ENCODE assay signal across 19 cellular contexts in the genomic region with DNA sequence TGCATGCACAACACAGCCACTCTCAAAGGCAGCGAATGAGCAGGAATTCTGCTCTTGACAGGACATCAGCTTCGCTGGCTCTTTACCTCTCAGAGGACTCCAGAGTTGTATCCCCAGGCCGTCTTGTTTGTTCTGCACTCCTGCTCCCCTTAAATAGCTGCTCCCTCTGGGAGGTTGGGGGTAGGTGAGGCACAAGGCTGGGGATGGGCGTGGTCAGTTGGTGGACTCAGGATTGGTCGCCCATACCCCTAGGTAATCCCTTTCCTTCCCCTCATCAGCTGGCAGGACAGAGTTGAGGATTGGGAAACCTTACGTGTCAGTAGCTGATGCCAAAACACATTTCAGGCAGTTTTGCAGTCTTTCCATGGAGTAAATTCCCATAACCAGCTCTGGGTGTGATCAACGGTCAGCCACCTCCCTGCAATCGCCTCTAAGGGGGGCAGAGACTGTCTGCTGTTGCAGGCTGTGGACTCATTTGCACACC. TPM values are rescaled to one million over a fixed set of nuclear protein-coding genes. Genes with fewer than 3 reads are reported as not detected.
A peak's percentile ranks its signal among the peaks of the same experiment; 100 is the strongest.
DNase-seq lines count a peak whose midpoint lies in the region; ATAC-seq and TF ChIP-seq lines count a peak whose summit lies in the region.
"Had no signal": no experiment of that assay in that cellular context is flagged by ENCODE, and none has a peak within 500 bp of the region (broad histone marks: within the 10 kb centered on the region; RNA-seq: fewer than 3 reads in every experiment).

A gene with protein sequence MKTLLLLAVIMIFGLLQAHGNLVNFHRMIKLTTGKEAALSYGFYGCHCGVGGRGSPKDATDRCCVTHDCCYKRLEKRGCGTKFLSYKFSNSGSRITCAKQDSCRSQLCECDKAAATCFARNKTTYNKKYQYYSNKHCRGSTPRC (minus strand): TSS at position 125 of the 484 bp plus-strand sequence. CDS start 845 bp downstream, outside the sequence.

- TF ChIP-seq CTCF in LNCaP clone FGC (IDR thresholded peaks at IDR 0.05; ENCODE audit: control insufficient read depth, extremely low read depth, insufficient read depth) (no peak), heart left ventricle (IDR thresholded peaks at IDR 0.05) (no peak), testis (IDR thresholded peaks at IDR 0.05) (no peak)

- ATAC-seq in heart left ventricle = peak in 1 of 4 donors; percentile 46
- ATAC-seq in activated T-cell treated with anti-CD3 and anti-CD28 coated beads, Interleukin-2, amount 50 U/mL, for 4 hours = no peak
- no peak for ATAC-seq in HG02870 (IDR thresholded peaks at IDR 0.05; ENCODE audit: unreplicated experiment)
- ATAC-seq: SK-N-SH treated with all-trans-retinoic acid at 6 μM for 48 hours had no signal

- H3K9me3 ChIP-seq in heart left ventricle (no peaks in the 10 kb centered on the region), testis (no peaks in the 10 kb centered on the region)
- no peaks in the 10 kb centered on the region for H3K9me3 ChIP-seq in CD4-positive, alpha-beta memory T cell (ENCODE audit: control insufficient read depth in 1 of 2, low read length in 2 of 2)
- H3K9me3 ChIP-seq: HAP-1 had no signal

- no peak within 1 kb of the TSS for H3K27ac Mint-ChIP-seq in CD4-positive, alpha-beta memory T cell
- H3K27ac Mint-ChIP-seq: brain had no signal

- peak within 1 kb of the TSS; percentile 7; the same call in 1 of the 2 replicates for H3K4me3 ChIP-seq in LNCaP clone FGC (ENCODE audit: low read depth, low read length)
- peak within 1 kb of the TSS in 2 of 12 donors; percentile 1 to 4 for H3K4me3 ChIP-seq in heart left ventricle
- no peak within 1 kb of the TSS for H3K4me3 ChIP-seq in testis
- no peak within 1 kb of the TSS for H3K4me3 ChIP-seq in CD4-positive, alpha-beta memory T cell (ENCODE audit: low read length in 2 of 2)
- H3K4me3 ChIP-seq: HAP-1 had no signal

- H3K9me3 Mint-ChIP-seq in activated T-cell treated with anti-CD3 and anti-CD28 coated beads, Interleukin-2, amount 50 U/mL, for 4 hours = no peaks in the 10 kb centered on the region
- peaks cover 0 to 2% (median 0%) of the 10 kb centered on the region in 8 donors for H3K9me3 Mint-ChIP-seq in CD4-positive, alpha-beta memory T cell
- H3K9me3 Mint-ChIP-seq: brain had no signal

- WGBS in heart left ventricle, 4 donors = 74 to 80% (median 76%) methylated on average over 8 of the region's 8 CpGs
- WGBS in testis, 2 donors = 83 to 91% methylated on average over 7 to 8 of the region's 8 CpGs

- CTCF ChIA-PET in CD4-positive, alpha-beta memory T cell (lab: Charles Lee; ENCODE audit: partially characterized antibody) = no interaction called here

- TF ChIP-seq POLR2A in heart left ventricle (IDR thresholded peaks at IDR 0.05) = no peak
- TF ChIP-seq POLR2A in testis (IDR thresholded peaks at IDR 0.05) = no peak

- H3K27me3 Mint-ChIP-seq in activated T-cell treated with anti-CD3 and anti-CD28 coated beads, Interleukin-2, amount 50 U/mL, for 4 hours (ENCODE audit: low read depth) = peaks cover 29% of the 10 kb centered on the region
- H3K27me3 Mint-ChIP-seq in CD4-positive, alpha-beta memory T cell = peaks cover 17 to 21% of the 10 kb centered on the region in 2 donors

- intact Hi-C loops in heart left ventricle (cut with DNase I) = loop anchor here in 7 of 10 donors (5.0 to 10.0 kb wide), 7 partner anchors 98 to 218 kb away; no protein-coding TSS in a partner anchor
- intact Hi-C loops in testis (cut with DNase I; ENCODE audit: low total_unique reads) = no loop called here
- intact Hi-C loops in CD4-positive, alpha-beta memory T cell (cut with micrococcal nuclease) = no loop called here

- H3K4me3 Mint-ChIP-seq in activated T-cell treated with anti-CD3 and anti-CD28 coated beads, Interleukin-2, amount 50 U/mL, for 4 hours = no peak within 1 kb of the TSS
- no peak within 1 kb of the TSS for H3K4me3 Mint-ChIP-seq in CD4-positive, alpha-beta memory T cell

- H3K4me1 Mint-ChIP-seq in activated T-cell treated with anti-CD3 and anti-CD28 coated beads, Interleukin-2, amount 50 U/mL, for 4 hours (ENCODE audit: low read depth) = peaks cover 2% of the 10 kb centered on the region
- peaks cover 0 to 2% (median 0%) of the 10 kb centered on the region in 4 donors for H3K4me1 Mint-ChIP-seq in CD4-positive, alpha-beta memory T cell

- H3K36me3 ChIP-seq in heart left ventricle = no peaks in the 10 kb centered on the region
- H3K36me3 ChIP-seq in testis (ENCODE audit: low read depth, missing control alignments) = no peaks in the 10 kb centered on the region
- no peaks in the 10 kb centered on the region for H3K36me3 ChIP-seq in CD4-positive, alpha-beta memory T cell (ENCODE audit: insufficient read depth, low read length)
- H3K36me3 ChIP-seq: HAP-1 had no signal

- H3K27ac ChIP-seq in heart left ventricle (peak within 1 kb of the TSS in 2 of 12 donors; percentile 48 to 61), testis (peak within 1 kb of the TSS in 1 of 2 donors; percentile 75)
- no peak within 1 kb of the TSS for H3K27ac ChIP-seq in CD4-positive, alpha-beta memory T cell (ENCODE audit: low read depth, low read length)

- H3K4me1 ChIP-seq in heart left ventricle (peaks cover 0 to 36% (median 9%) of the 10 kb centered on the region in 12 donors), testis (peaks cover 23% of the 10 kb centered on the region)
- no peaks in the 10 kb centered on the region for H3K4me1 ChIP-seq in CD4-positive, alpha-beta memory T cell (ENCODE audit: insufficient read depth, low read length)
- H3K4me1 ChIP-seq: HAP-1 had no signal

- no peaks in the 10 kb centered on the region for H3K36me3 Mint-ChIP-seq in activated T-cell treated with anti-CD3 and anti-CD28 coated beads, Interleukin-2, amount 50 U/mL, for 4 hours (ENCODE audit: insufficient read depth)
- H3K36me3 Mint-ChIP-seq in CD4-positive, alpha-beta memory T cell = no peaks in the 10 kb centered on the region
- H3K36me3 Mint-ChIP-seq: brain had no signal

- POLR2A ChIA-PET in CD4-positive, alpha-beta memory T cell (lab: Charles Lee; ENCODE audit: partially characterized antibody) = no interaction called here

- H3K27me3 ChIP-seq in heart left ventricle (no peaks in the 10 kb centered on the region), testis (no peaks in the 10 kb centered on the region)
- H3K27me3 ChIP-seq in CD4-positive, alpha-beta memory T cell (ENCODE audit: insufficient read depth, low read length) = no peaks in the 10 kb centered on the region

- DNase-seq in LNCaP clone FGC (ENCODE audit: low read depth) = no peak
- no peak for DNase-seq in heart left ventricle
- DNase-seq in mucosa of gallbladder (ENCODE audit: low spot score) = no peak
- peak; percentile 33 for DNase-seq in testis
- no peak for DNase-seq in activated T-cell treated with anti-CD3 and anti-CD28 coated beads, Interleukin-2, amount 50 U/mL, for 4 hours
- no peak for DNase-seq in T-helper 2 cell
- DNase-seq in CD4-positive, alpha-beta memory T cell = no peak
- DNase-seq: activated gamma-delta T cell treated with Interleukin-2 at 50 U/mL for 16 hours; DMS 273 treated with DMSO at 0.1 percent for 48 hours; NCI-H1105; NCI-H446; OCI-M1; stimulated activated CD4-positive, alpha-beta T cell treated with anti-CD3 and anti-CD28 coated beads, Interleukin-4, amount 100 ng/mL, for 24 hours had no signal

RNA-seq across cellular contexts. Expression of the gene that starts here (rescaled TPM):
- total RNA-seq in heart left ventricle (100 to 1,000 TPM in 2 of 9 donors, 10 to 100 TPM in 5, 1 to 10 TPM in 2; 2.8 to 539 (median 26.5) TPM), mucosa of gallbladder (19.0 TPM), testis (1 to 10 TPM; 7.1 to 8.3 TPM)
- polyA plus RNA-seq in heart left ventricle (100 to 1,000 TPM; 107 to 112 TPM), testis (ENCODE audit: insufficient read depth, low read depth, low replicate concordance) (60.8 TPM)
- under 1 TPM in 1 of 3 donors, not detected in 2; 0.24 TPM for total RNA-seq in activated T-cell treated with anti-CD3 and anti-CD28 coated beads, Interleukin-2, amount 50 U/mL, for 4 hours
- total RNA-seq in CD4-positive, alpha-beta memory T cell = not detected
- not detected for polyA plus RNA-seq in CD4-positive, alpha-beta memory T cell
- total RNA-seq: activated CD8-positive, alpha-beta memory T cell treated with anti-CD3 and anti-CD28 coated beads for 36 hours; renal cortical epithelial cell had no signal

Comparison
In these comparisons a context has a peak if more than half of its experiments do, and no peak if none do; other contexts are left out.
1. RNA of the gene that starts here (polyA plus RNA-seq): 107 to 112 TPM in heart left ventricle and 60.8 TPM in testis (single experiment); not detected in CD4-positive, alpha-beta memory T cell; every median in the first group is over 10 times any median in the second.
2. intact Hi-C loops: an anchor here in heart left ventricle (5.0 to 10.0 kb wide); none called in testis and CD4-positive, alpha-beta memory T cell.